19 cellular contexts compared by ENCODE assay signal in genomic region chr5:73603998-73604397, GRCh38. TPM values are rescaled to one million over a fixed set of nuclear protein-coding genes. Genes with fewer than 3 reads are reported as not detected.
A peak's percentile ranks its signal among the peaks of the same experiment; 100 is the strongest.
DNase-seq lines count a peak whose midpoint lies in the region; FAIRE-seq and TF ChIP-seq lines count a peak whose summit lies in the region.
"Had no signal": no experiment of that assay in that cellular context is flagged by ENCODE, and none has a peak within 500 bp of the region (broad histone marks: within the 10 kb centered on the region; RNA-seq: fewer than 3 reads in every experiment).

No MANE protein-coding gene starts in this region.

- FAIRE-seq in small intestine (lab: Jason Lieb, UNC), result no peak

- H3K4me1 ChIP-seq in small intestine (ENCODE audit: control insufficient read depth in 2 of 2, insufficient read depth in 1 of 2, low read depth in 1 of 2, low read length in 1 of 2), result no peaks in the 10 kb centered on the region
- H3K4me1 ChIP-seq: BLaER1 had no signal

- no peaks in the 10 kb centered on the region for H3K9me3 ChIP-seq in small intestine (ENCODE audit: control insufficient read depth, low read depth)
- H3K9me3 ChIP-seq: HAP-1 had no signal

- H3K36me3 ChIP-seq in small intestine (ENCODE audit: control insufficient read depth in 2 of 2, insufficient read depth in 2 of 2, low read length in 2 of 2), result no peaks in the 10 kb centered on the region
- H3K36me3 ChIP-seq: BLaER1, HAP-1 had no signal

- H3K27me3 ChIP-seq in small intestine (ENCODE audit: control insufficient read depth in 2 of 2, insufficient read depth in 2 of 2, low read length in 2 of 2), result no peaks in the 10 kb centered on the region
- H3K27me3 ChIP-seq: BLaER1 had no signal

- no peak for TF ChIP-seq CTCF in choroid plexus epithelial cell (conservative IDR thresholded peaks at IDR 0.05; ENCODE audit: low read depth, low read length)

- DNase-seq in NOMO-1 treated with DMSO at 0.1 percent for 48 hours (lab: John Stamatoyannopoulos, UW; ENCODE audit: unreplicated experiment), result peak; percentile 32
- DNase-seq in NOMO-1 treated with dmso at 0.1 percent for 144 hours (lab: John Stamatoyannopoulos, UW; ENCODE audit: unreplicated experiment), result no peak
- DNase-seq in choroid plexus epithelial cell (ENCODE audit: low read depth), result peak; percentile 85
- peak; percentile 86 for DNase-seq in iris pigment epithelial cell (ENCODE audit: low read depth)
- DNase-seq in 8988T, result no peak
- no peak for DNase-seq in inferior parietal cortex (ENCODE audit: extremely low spot score)
- DNase-seq in small intestine, result no peak
- DNase-seq in activated CD8-positive, alpha-beta memory T cell treated with anti-CD3 and anti-CD28 coated beads for 24 hours, result no peak
- DNase-seq: CD8-positive, alpha-beta memory T cell; DMS79 treated with DMSO at 0.1 percent for 48 hours; KBM-7; NCI-H1048; NCI-H1436 treated with DMSO at 0.1 percent for 48 hours; NCI-H2081; NCI-H774; SHP77 had no signal

- 84 to 93% (median 87%) methylated on average over 5 of the region's 5 CpGs for WGBS in small intestine, 3 donors

- no peak overlapping the region for H3K27ac ChIP-seq in small intestine (ENCODE audit: low read depth in 1 of 2, low read length in 1 of 2)
- H3K27ac ChIP-seq: 22Rv1, BLaER1 had no signal

- H3K4me3 ChIP-seq in choroid plexus epithelial cell (ENCODE audit: low read depth, low read length) (no peak overlapping the region), small intestine (ENCODE audit: low read depth in 1 of 2, low read length in 2 of 2) (no peak overlapping the region)
- H3K4me3 ChIP-seq: BLaER1, HAP-1 had no signal

RNA-seq across cellular contexts. Expression of gene ARHGEF28, which starts 22.0 kb away (rescaled TPM):
- polyA plus RNA-seq in small intestine, result 1 to 10 TPM; 1.1 to 3.4 (median 2.0) TPM

RNA-seq across cellular contexts. Expression of gene UTP15, which starts 38.5 kb away (rescaled TPM):
- polyA plus RNA-seq in small intestine, result 1 to 10 TPM; 2.5 to 5.3 (median 3.8) TPM

RNA-seq across cellular contexts. Expression of gene ANKRA2, which starts 38.6 kb away (rescaled TPM):
- 10 to 100 TPM in 2 of 3 donors, 1 to 10 TPM in 1; 9.2 to 13.0 (median 11.1) TPM for polyA plus RNA-seq in small intestine

Comparison
In these comparisons a context has a peak if more than half of its experiments do, and no peak if none do; other contexts are left out.
1. DNase-seq: peak in NOMO-1 treated with DMSO at 0.1 percent for 48 hours (single experiment), choroid plexus epithelial cell (single experiment) and iris pigment epithelial cell (single experiment); none in NOMO-1 treated with dmso at 0.1 percent for 144 hours (single experiment), 8988T (single experiment), inferior parietal cortex (single experiment), small intestine (single experiment) and activated CD8-positive, alpha-beta memory T cell treated with anti-CD3 and anti-CD28 coated beads for 24 hours (single experiment).